In genomic region chr11:10506013-10506370, GRCh38 we compare ENCODE assay signal across 19 cellular contexts.
"Had no signal": no experiment of that assay in that cellular context is flagged by ENCODE, and none has a peak within 500 bp of the region (broad histone marks: within the 10 kb centered on the region; RNA-seq: fewer than 3 reads in every experiment).

No MANE protein-coding gene starts in this region.

- H3K36me3 Mint-ChIP-seq: activated naive CD4-positive, alpha-beta T cell treated with anti-CD3 and anti-CD28 coated beads, Interleukin-2, amount 50 U/mL, for 24 hours; WTC11 had no signal

- H3K27me3 Mint-ChIP-seq: activated naive CD4-positive, alpha-beta T cell treated with anti-CD3 and anti-CD28 coated beads, Interleukin-2, amount 50 U/mL, for 24 hours; progenitor cell of endocrine pancreas had no signal

- H3K9me3 Mint-ChIP-seq: activated naive CD4-positive, alpha-beta T cell treated with anti-CD3 and anti-CD28 coated beads, Interleukin-2, amount 50 U/mL, for 24 hours; T-helper 1 cell treated with Interleukin-12 subunit alpha and Interleukin-12 subunit beta and Interleukin-4 antibody, amounts not matched to agents 30 μg/mL and 1 μg/mL, for 36 hours; WTC11 had no signal

- H3K4me1 Mint-ChIP-seq: activated naive CD4-positive, alpha-beta T cell treated with anti-CD3 and anti-CD28 coated beads, Interleukin-2, amount 50 U/mL, for 24 hours had no signal

- ATAC-seq: activated CD8-positive, alpha-beta T cell treated with anti-CD3 and anti-CD28 coated beads, Interleukin-2, amount 10 ng/mL, durations not matched to agents 7 days and 5 days; gastrocnemius medialis; left lobe of liver; right cardiac atrium; WTC11 had no signal

- H3K4me3 ChIP-seq: colonic mucosa, gastrocnemius medialis, skin epidermis had no signal

- H3K27ac Mint-ChIP-seq: activated CD8-positive, alpha-beta T cell treated with anti-CD3 and anti-CD28 coated beads, Interleukin-2, amount 10 ng/mL, durations not matched to agents 7 days and 5 days; activated naive CD4-positive, alpha-beta T cell treated with anti-CD3 and anti-CD28 coated beads, Interleukin-2, amount 50 U/mL, for 24 hours; progenitor cell of endocrine pancreas; T-helper 1 cell treated with Interleukin-12 subunit alpha and Interleukin-12 subunit beta and Interleukin-4 antibody, amounts not matched to agents 30 μg/mL and 1 μg/mL, for 36 hours; WTC11 had no signal

- H3K4me3 Mint-ChIP-seq: activated CD8-positive, alpha-beta T cell treated with anti-CD3 and anti-CD28 coated beads, Interleukin-2, amount 10 ng/mL, durations not matched to agents 7 days and 5 days; activated naive CD4-positive, alpha-beta T cell treated with anti-CD3 and anti-CD28 coated beads, Interleukin-2, amount 50 U/mL, for 24 hours; T-helper 1 cell treated with Interleukin-12 subunit alpha and Interleukin-12 subunit beta and Interleukin-4 antibody, amounts not matched to agents 30 μg/mL and 1 μg/mL, for 36 hours; WTC11 had no signal

- DNase-seq: activated CD4-positive, alpha-beta T cell treated with anti-CD3 and anti-CD28 coated beads for 48 hours; activated CD8-positive, alpha-beta memory T cell treated with anti-CD3 and anti-CD28 coated beads, Interleukin-2, amount 50 U/mL, for 4 hours; activated CD8-positive, alpha-beta T cell treated with anti-CD3 and anti-CD28 coated beads, Interleukin-2, amount 10 ng/mL, durations not matched to agents 7 days and 5 days; activated effector memory CD4-positive, alpha-beta T cell treated with anti-CD3 and anti-CD28 coated beads, Interleukin-2, amount 50 U/mL, for 16 hours; activated T-cell treated with anti-CD3 and anti-CD28 coated beads, Interleukin-2, amount 50 U/mL, for 48 hours; caudate nucleus; colonic mucosa; effector CD4-positive, alpha-beta T cell; gastrocnemius medialis; right cardiac atrium; stimulated activated CD4-positive, alpha-beta T cell treated with anti-CD3 and anti-CD28 coated beads, Interleukin-4, amount 100 ng/mL, for 4 hours; stimulated activated CD8-positive, alpha-beta memory T cell treated with anti-CD3 and anti-CD28 coated beads, Interleukin-4, amount 100 ng/mL, for 48 hours; stimulated activated naive CD4-positive, alpha-beta T cell treated with Interleukin-2 at 50 U/mL for 16 hours had no signal
